Comparison of ENCODE assay signal across 11 cellular contexts in genomic region chr6:119076173-119076965, GRCh38. TPM values are rescaled to one million over a fixed set of nuclear protein-coding genes. Genes with fewer than 3 reads are reported as not detected.
DNase-seq lines count a peak whose midpoint lies in the region; ATAC-seq and TF ChIP-seq lines count a peak whose summit lies in the region.
"Had no signal": no experiment of that assay in that cellular context is flagged by ENCODE, and none has a peak within 500 bp of the region (broad histone marks: within the 10 kb centered on the region; RNA-seq: fewer than 3 reads in every experiment).

No MANE protein-coding gene starts in this region.

- no peak for TF ChIP-seq POLR2A in stomach (IDR thresholded peaks at IDR 0.05)

- DNase-seq in stimulated activated naive CD4-positive, alpha-beta T cell (lab: John Stamatoyannopoulos, UW) = peak in 4 of 6 experiments; percentile 3 to 81 (median 76)
- DNase-seq in stimulated activated naive CD4-positive, alpha-beta T cell treated with Interleukin-2 at 50 U/mL for 16 hours (lab: John Stamatoyannopoulos, UW) = no peak
- DNase-seq in activated T-cell treated with anti-CD3 and anti-CD28 coated beads, Interleukin-2, amount 50 U/mL, for 4 hours = peak; percentile 34
- DNase-seq in mesendoderm = no peak
- no peak for DNase-seq in SIG-M5 treated with dmso at 0.1 percent for 504 hours (lab: John Stamatoyannopoulos, UW; ENCODE audit: unreplicated experiment)
- DNase-seq in SIG-M5 (lab: John Stamatoyannopoulos, UW) = no peak
- DNase-seq in AML-193 (lab: John Stamatoyannopoulos, UW) = no peak
- no peak for DNase-seq in stomach
- DNase-seq: BE2C, left ventricle myocardium inferior, right cardiac atrium had no signal

- H3K4me1 ChIP-seq in mesendoderm (ENCODE audit: control insufficient read depth, low read depth, low read length) (peaks cover 2% of the 10 kb centered on the region), stomach (peaks cover 5 to 31% (median 19%) of the 10 kb centered on the region in 4 donors)
- H3K4me1 ChIP-seq: BE2C had no signal

- no peak overlapping the region for H3K23ac ChIP-seq in mesendoderm (ENCODE audit: low read length)

- TF ChIP-seq EP300 in stomach (IDR thresholded peaks at IDR 0.05) = no peak

- H2AK5ac ChIP-seq in mesendoderm (ENCODE audit: low read length) = no peak overlapping the region

- no peaks in the 10 kb centered on the region for H3K9me3 Mint-ChIP-seq in activated T-cell treated with anti-CD3 and anti-CD28 coated beads, Interleukin-2, amount 50 U/mL, for 4 hours

- intact Hi-C loops in stomach (cut with DNase I; ENCODE audit: low total_unique reads) = no loop called here

- no peak overlapping the region for H4K5ac ChIP-seq in mesendoderm (ENCODE audit: low read length)

- no peak overlapping the region for H4K8ac ChIP-seq in mesendoderm (ENCODE audit: low read depth, low read length)

- H2BK120ac ChIP-seq in mesendoderm (ENCODE audit: low read depth, low read length) = no peak overlapping the region

- no peak overlapping the region for H3K56ac ChIP-seq in mesendoderm (ENCODE audit: low read length)

- H3K4ac ChIP-seq in mesendoderm (ENCODE audit: low read depth, low read length) = no peak overlapping the region

- no peaks in the 10 kb centered on the region for H3K36me3 Mint-ChIP-seq in activated T-cell treated with anti-CD3 and anti-CD28 coated beads, Interleukin-2, amount 50 U/mL, for 4 hours (ENCODE audit: insufficient read depth)

- H3K9me3 ChIP-seq in stomach = no peaks in the 10 kb centered on the region
- H3K9me3 ChIP-seq: BE2C, left ventricle myocardium inferior had no signal

- no peak overlapping the region for H2BK15ac ChIP-seq in mesendoderm (replicated peaks; ENCODE audit: low read depth)

- H3K18ac ChIP-seq in mesendoderm (ENCODE audit: low read length) = no peak overlapping the region

- H3K27me3 ChIP-seq in mesendoderm (ENCODE audit: insufficient read depth, low read length, poor library complexity) (no peaks in the 10 kb centered on the region), stomach (peaks cover 0 to 8% (median 0%) of the 10 kb centered on the region in 3 donors)

- no peaks in the 10 kb centered on the region for H3K79me2 ChIP-seq in mesendoderm (ENCODE audit: control insufficient read depth, insufficient read depth, low read length)

- no peak overlapping the region for H3K4me3 ChIP-seq in mesendoderm (ENCODE audit: low read length)
- no peak overlapping the region for H3K4me3 ChIP-seq in stomach

- H3K36me3 ChIP-seq in mesendoderm (ENCODE audit: control insufficient read depth, insufficient read depth, low read length) (no peaks in the 10 kb centered on the region), stomach (no peaks in the 10 kb centered on the region)
- H3K36me3 ChIP-seq: BE2C, left ventricle myocardium inferior had no signal

- no peak for TF ChIP-seq CTCF in stomach (IDR thresholded peaks at IDR 0.05)

- no CpG with 5 or more reads among the region's 9 CpGs for WGBS in mesendoderm (ENCODE audit: extremely low coverage, insufficient coverage, low lambda C conversion rate)
- 71 to 79% (median 79%) methylated on average over 9 of the region's 9 CpGs for WGBS in stomach, 5 donors

- no peak overlapping the region for H3K4me2 ChIP-seq in mesendoderm (ENCODE audit: low read length)

- H2BK5ac ChIP-seq in mesendoderm (ENCODE audit: low read length) = no peak overlapping the region

- H3K27ac ChIP-seq in mesendoderm (ENCODE audit: low read depth, low read length) (no peak overlapping the region), stomach (no peak overlapping the region)

- no peaks in the 10 kb centered on the region for H3K27me3 Mint-ChIP-seq in activated T-cell treated with anti-CD3 and anti-CD28 coated beads, Interleukin-2, amount 50 U/mL, for 4 hours (ENCODE audit: low read depth)

- H3K9ac ChIP-seq in mesendoderm (ENCODE audit: low read length) = peak overlapping the region; percentile 21

- peak overlapping the region; percentile 81 for H3K4me3 Mint-ChIP-seq in activated T-cell treated with anti-CD3 and anti-CD28 coated beads, Interleukin-2, amount 50 U/mL, for 4 hours

- H3K4me1 Mint-ChIP-seq in activated T-cell treated with anti-CD3 and anti-CD28 coated beads, Interleukin-2, amount 50 U/mL, for 4 hours (ENCODE audit: low read depth) = peaks cover 48% of the 10 kb centered on the region

- H3K79me1 ChIP-seq in mesendoderm (ENCODE audit: low read length) = no peaks in the 10 kb centered on the region

- ATAC-seq in activated T-cell treated with anti-CD3 and anti-CD28 coated beads, Interleukin-2, amount 50 U/mL, for 4 hours = peak; percentile 41 to 45
- ATAC-seq: right cardiac atrium had no signal

RNA-seq across cellular contexts. Expression of gene FAM184A, which starts 2.1 kb away (rescaled TPM):
- total RNA-seq in activated T-cell treated with anti-CD3 and anti-CD28 coated beads, Interleukin-2, amount 50 U/mL, for 4 hours = 10 to 100 TPM in 2 of 3 donors, 1 to 10 TPM in 1; 8.6 to 10.9 (median 10.4) TPM
- 6.2 TPM for polyA plus RNA-seq in mesendoderm (2013, experiment 1 of 2)
- polyA plus RNA-seq in mesendoderm (2013, experiment 2 of 2) = 8.5 TPM
- total RNA-seq in stomach = 1 to 10 TPM in 3 of 5 donors, under 1 TPM in 1, not detected in 1; under 0.01 to 8.3 (median 2.4) TPM
- 1 to 10 TPM in 2 of 3 donors, under 1 TPM in 1; 0.76 to 3.3 (median 2.6) TPM for polyA plus RNA-seq in stomach

Comparison
In these comparisons a context has a peak if more than half of its experiments do, and no peak if none do; other contexts are left out.
1. DNase-seq: peak in stimulated activated naive CD4-positive, alpha-beta T cell (4 of 6) and activated T-cell treated with anti-CD3 and anti-CD28 coated beads, Interleukin-2, amount 50 U/mL, for 4 hours (single experiment); none in stimulated activated naive CD4-positive, alpha-beta T cell treated with Interleukin-2 at 50 U/mL for 16 hours (single experiment), mesendoderm (single experiment), SIG-M5 treated with dmso at 0.1 percent for 504 hours (single experiment), SIG-M5 (single experiment), AML-193 (0 of 2) and stomach (single experiment).